In the genomic region with DNA sequence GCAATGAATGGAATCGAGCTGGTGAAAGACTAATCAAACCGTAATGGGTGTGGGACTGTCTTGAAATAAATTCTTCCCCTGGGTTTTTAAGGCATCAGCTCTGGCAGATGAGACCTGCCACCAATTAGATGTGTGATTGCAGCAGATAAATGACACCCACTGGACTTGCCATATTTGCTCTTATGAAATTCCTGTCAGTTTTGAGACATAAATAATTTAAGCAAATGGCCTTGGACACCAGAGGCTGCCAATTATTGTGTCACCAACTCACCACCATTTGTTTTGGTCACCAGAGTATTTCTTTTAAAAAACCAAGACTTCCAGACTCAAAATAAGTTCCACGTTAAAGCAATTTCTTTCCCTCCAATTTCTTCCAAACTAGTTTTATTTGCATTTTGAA, we compare ENCODE assay signal across 1 cellular context.
TF ChIP-seq lines count a peak whose summit lies in the region.

No MANE protein-coding gene starts in this region.

TF ChIP-seq in IMR-90, 13 proteins besides CTCF, POLR2A, EP300 and RAD21 (continued from another document):
- TF ChIP-seq CEBPB (IDR thresholded peaks at IDR 0.05; ENCODE audit: low read depth, low read length): no peak
- TF ChIP-seq MAFK (IDR thresholded peaks at IDR 0.05; ENCODE audit: low read depth, low read length): no peak
- TF ChIP-seq FOS (IDR thresholded peaks at IDR 0.05; ENCODE audit: low read depth, low read length): no peak
- TF ChIP-seq CHD1 (IDR thresholded peaks at IDR 0.05; ENCODE audit: low read depth, low read length): no peak
- no peak for TF ChIP-seq NFE2L2 (IDR thresholded peaks at IDR 0.05; ENCODE audit: low read depth, low read length)
